13 cellular contexts compared by ENCODE assay signal in the genomic region with DNA sequence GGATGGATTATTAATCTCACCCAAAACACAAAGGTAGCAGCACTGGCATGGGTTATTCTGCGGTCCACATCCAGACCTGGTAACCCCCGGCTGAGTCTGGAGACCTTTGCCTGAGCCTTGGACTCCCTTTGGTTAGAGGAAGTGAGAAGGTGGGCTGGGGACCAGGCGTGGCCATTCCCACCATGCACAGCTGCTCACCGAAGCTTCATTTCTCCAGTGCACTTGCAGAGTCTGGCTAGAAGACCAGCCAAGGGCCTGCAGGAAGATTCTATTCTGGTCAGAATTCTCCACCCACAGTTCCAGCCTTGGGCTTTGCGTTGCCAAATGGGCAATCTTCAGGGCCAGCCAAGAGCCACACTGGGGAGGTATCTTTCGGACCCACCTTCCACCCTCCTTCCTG.
DNase-seq lines count a peak whose midpoint lies in the region; ATAC-seq and TF ChIP-seq lines count a peak whose summit lies in the region.
"Had no signal": no experiment of that assay in that cellular context is flagged by ENCODE, and none has a peak within 500 bp of the region (broad histone marks: within the 10 kb centered on the region; RNA-seq: fewer than 3 reads in every experiment).

No MANE protein-coding gene starts in this region.

- H3K27ac ChIP-seq in Karpas-422 (ENCODE audit: low read length) (no peak overlapping the region), upper lobe of left lung (peak overlapping the region; percentile 26 to 63 (median 60))

- no peak for TF ChIP-seq POLR2A in upper lobe of left lung (IDR thresholded peaks at IDR 0.05)

- H3K4me1 ChIP-seq in Karpas-422 (ENCODE audit: low read length): peaks cover 30% of the 10 kb centered on the region
- H3K4me1 ChIP-seq in upper lobe of left lung: peaks cover 0 to 16% (median 13%) of the 10 kb centered on the region in 4 donors

- ATAC-seq in activated naive CD4-positive, alpha-beta T cell treated with anti-CD3 and anti-CD28 coated beads, Interleukin-2, amount 50 U/mL, for 72 hours: no peak
- ATAC-seq in upper lobe of left lung (ENCODE audit: low FRiP score in 2 of 2) (no peak), HG03342 (IDR thresholded peaks at IDR 0.05; ENCODE audit: unreplicated experiment) (no peak)

- no peak for TF ChIP-seq EP300 in upper lobe of left lung (IDR thresholded peaks at IDR 0.05)

- no peaks in the 10 kb centered on the region for H3K9me2 ChIP-seq in Karpas-422 (replicated peaks; ENCODE audit: insufficient read depth, low read length)

- peak overlapping the region; percentile 90 for H3K27ac Mint-ChIP-seq in activated naive CD4-positive, alpha-beta T cell treated with anti-CD3 and anti-CD28 coated beads, Interleukin-2, amount 50 U/mL, for 24 hours
- H3K27ac Mint-ChIP-seq in activated naive CD4-positive, alpha-beta T cell treated with anti-CD3 and anti-CD28 coated beads, Interleukin-2, amount 50 U/mL, for 72 hours: peak overlapping the region in 1 of 2 donors; percentile 8
- H3K27ac Mint-ChIP-seq in immature natural killer cell: peak overlapping the region; percentile 71 to 88 (median 87)

- WGBS in upper lobe of left lung, 2 donors: 84 to 93% methylated on average over 4 to 6 of the region's 6 CpGs

- no peaks in the 10 kb centered on the region for H3K9me3 Mint-ChIP-seq in activated naive CD4-positive, alpha-beta T cell treated with anti-CD3 and anti-CD28 coated beads, Interleukin-2, amount 50 U/mL, for 24 hours
- H3K9me3 Mint-ChIP-seq in activated naive CD4-positive, alpha-beta T cell treated with anti-CD3 and anti-CD28 coated beads, Interleukin-2, amount 50 U/mL, for 72 hours: no peaks in the 10 kb centered on the region
- no peaks in the 10 kb centered on the region for H3K9me3 Mint-ChIP-seq in immature natural killer cell
- H3K9me3 Mint-ChIP-seq: activated CD4-positive, alpha-beta memory T cell treated with anti-CD3 and anti-CD28 coated beads for 36 hours had no signal

- no peak for DNase-seq in activated naive CD4-positive, alpha-beta T cell treated with anti-CD3 and anti-CD28 coated beads, Interleukin-2, amount 50 U/mL, for 72 hours (ENCODE audit: low spot score in 2 of 2)
- DNase-seq in Karpas-422: no peak
- DNase-seq in immature natural killer cell: no peak
- no peak for DNase-seq in upper lobe of left lung
- no peak for DNase-seq in DMS53 treated with DMSO at 0.1 percent for 48 hours (lab: John Stamatoyannopoulos, UW; ENCODE audit: unreplicated experiment)
- DNase-seq in SW 1271 (lab: John Stamatoyannopoulos, UW): no peak
- DNase-seq: activated CD4-positive, alpha-beta memory T cell treated with anti-CD3 and anti-CD28 coated beads for 36 hours; midbrain; NCI-H146; stimulated activated CD4-positive, alpha-beta T cell treated with anti-CD3 and anti-CD28 coated beads, Interleukin-4, amount 100 ng/mL, for 4 hours had no signal

- H3K4me1 Mint-ChIP-seq in activated naive CD4-positive, alpha-beta T cell treated with anti-CD3 and anti-CD28 coated beads, Interleukin-2, amount 50 U/mL, for 24 hours: peaks cover 68% of the 10 kb centered on the region
- H3K4me1 Mint-ChIP-seq in immature natural killer cell: peaks cover 75 to 84% of the 10 kb centered on the region in 2 donors

- no peak overlapping the region for H2AFZ ChIP-seq in Karpas-422 (ENCODE audit: low read length)

- no peak for TF ChIP-seq CTCF in upper lobe of left lung (IDR thresholded peaks at IDR 0.05)

- H3K27me3 Mint-ChIP-seq in activated naive CD4-positive, alpha-beta T cell treated with anti-CD3 and anti-CD28 coated beads, Interleukin-2, amount 50 U/mL, for 24 hours: no peaks in the 10 kb centered on the region
- H3K27me3 Mint-ChIP-seq in immature natural killer cell (ENCODE audit: low read depth in 3 of 3): peaks cover 5 to 18% (median 10%) of the 10 kb centered on the region in 3 donors
- H3K27me3 Mint-ChIP-seq: activated CD4-positive, alpha-beta memory T cell treated with anti-CD3 and anti-CD28 coated beads for 36 hours had no signal

- H3K9me3 ChIP-seq in Karpas-422 (ENCODE audit: low read length) (no peaks in the 10 kb centered on the region), upper lobe of left lung (no peaks in the 10 kb centered on the region)

- H3K4me3 Mint-ChIP-seq in activated naive CD4-positive, alpha-beta T cell treated with anti-CD3 and anti-CD28 coated beads, Interleukin-2, amount 50 U/mL, for 24 hours: no peak overlapping the region
- H3K4me3 Mint-ChIP-seq in immature natural killer cell: no peak overlapping the region
- H3K4me3 Mint-ChIP-seq: activated CD4-positive, alpha-beta memory T cell treated with anti-CD3 and anti-CD28 coated beads for 36 hours had no signal

- H3K36me3 ChIP-seq in Karpas-422 (ENCODE audit: insufficient read depth, low read length): no peaks in the 10 kb centered on the region
- peaks cover 4 to 51% (median 28%) of the 10 kb centered on the region in 4 donors for H3K36me3 ChIP-seq in upper lobe of left lung

- H3K9ac ChIP-seq in Karpas-422 (ENCODE audit: low read length): no peak overlapping the region

- no peaks in the 10 kb centered on the region for H3K79me2 ChIP-seq in Karpas-422 (ENCODE audit: low read length)

- peaks cover 22% of the 10 kb centered on the region for H4K20me1 ChIP-seq in Karpas-422 (ENCODE audit: insufficient read depth, low read depth, low read length)

- peak overlapping the region; percentile 30 for H3K4me2 ChIP-seq in Karpas-422 (ENCODE audit: low read depth, low read length, poor library complexity, severe bottlenecking)

- peaks cover 26% of the 10 kb centered on the region for H3K36me3 Mint-ChIP-seq in activated naive CD4-positive, alpha-beta T cell treated with anti-CD3 and anti-CD28 coated beads, Interleukin-2, amount 50 U/mL, for 24 hours
- peaks cover 20 to 25% of the 10 kb centered on the region in 2 donors for H3K36me3 Mint-ChIP-seq in activated naive CD4-positive, alpha-beta T cell treated with anti-CD3 and anti-CD28 coated beads, Interleukin-2, amount 50 U/mL, for 72 hours
- peaks cover 6 to 55% (median 21%) of the 10 kb centered on the region in 3 donors for H3K36me3 Mint-ChIP-seq in immature natural killer cell

- H3K27me3 ChIP-seq in Karpas-422 (ENCODE audit: low read length): peaks cover 4% of the 10 kb centered on the region; the same call in 1 of the 2 replicates
- no peaks in the 10 kb centered on the region for H3K27me3 ChIP-seq in upper lobe of left lung
- H3K27me3 ChIP-seq: heart left ventricle had no signal

- H3K4me3 ChIP-seq in Karpas-422 (ENCODE audit: low read length): no peak overlapping the region
- no peak overlapping the region for H3K4me3 ChIP-seq in upper lobe of left lung
- H3K4me3 ChIP-seq: heart left ventricle had no signal
